ENCODE assay signal across 14 cellular contexts in the genomic region with DNA sequence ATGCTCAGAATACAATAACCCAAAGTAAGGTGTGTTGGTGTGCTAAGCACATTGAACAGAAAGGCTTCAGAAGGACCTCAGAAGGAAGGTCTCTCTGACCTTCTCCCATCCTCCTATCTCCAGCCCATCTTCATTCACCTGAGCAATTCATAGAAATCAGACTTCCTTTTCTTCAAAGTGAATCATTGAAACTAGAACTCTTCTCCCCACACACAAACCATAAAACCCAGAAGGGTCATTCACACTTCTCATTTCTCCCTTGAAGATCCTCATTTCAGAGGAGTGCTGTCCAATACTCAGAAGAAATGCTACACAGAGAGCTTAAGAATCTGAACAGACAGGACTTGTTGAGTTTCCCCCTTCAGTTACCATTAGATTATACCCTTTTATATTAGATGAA.
DNase-seq lines count a peak whose midpoint lies in the region; ATAC-seq and TF ChIP-seq lines count a peak whose summit lies in the region.
"Had no signal": no experiment of that assay in that cellular context is flagged by ENCODE, and none has a peak within 500 bp of the region (broad histone marks: within the 10 kb centered on the region; RNA-seq: fewer than 3 reads in every experiment).

No MANE protein-coding gene starts in this region.

- no peak for TF ChIP-seq EP300 in tibial nerve (IDR thresholded peaks at IDR 0.05)

- no peak overlapping the region for H3K27ac Mint-ChIP-seq in CD8-positive, alpha-beta memory T cell

- no peak for TF ChIP-seq CTCF in tibial nerve (IDR thresholded peaks at IDR 0.05)

- no peak overlapping the region for H3K4me3 ChIP-seq in tibial nerve
- H3K4me3 ChIP-seq in CD8-positive, alpha-beta memory T cell (ENCODE audit: low read length), result no peak overlapping the region
- H3K4me3 ChIP-seq: esophagus muscularis mucosa, lung, testis had no signal

- H3K36me3 ChIP-seq in tibial nerve, result no peaks in the 10 kb centered on the region
- H3K36me3 ChIP-seq in CD8-positive, alpha-beta memory T cell (ENCODE audit: insufficient read depth, low read length), result no peaks in the 10 kb centered on the region
- H3K36me3 ChIP-seq: esophagus muscularis mucosa had no signal

- H3K27me3 ChIP-seq in tibial nerve, result no peaks in the 10 kb centered on the region
- no peaks in the 10 kb centered on the region for H3K27me3 ChIP-seq in CD8-positive, alpha-beta memory T cell (ENCODE audit: insufficient read depth, low read length, poor library complexity, severe bottlenecking)
- H3K27me3 ChIP-seq: esophagus muscularis mucosa, testis had no signal

- ATAC-seq in GM19025 (IDR thresholded peaks at IDR 0.05; ENCODE audit: low read depth, unreplicated experiment) (peak; percentile 64), GM21717 (IDR thresholded peaks at IDR 0.05; ENCODE audit: unreplicated experiment) (peak; percentile 85), HG03354 (IDR thresholded peaks at IDR 0.05; ENCODE audit: poor library complexity, severe bottlenecking, unreplicated experiment) (peak; percentile 68)
- ATAC-seq: sciatic nerve had no signal

- H3K9me3 Mint-ChIP-seq in CD8-positive, alpha-beta memory T cell, result no peaks in the 10 kb centered on the region

- CTCF ChIA-PET in CD8-positive, alpha-beta memory T cell (lab: Charles Lee), result no interaction called here

- no peak overlapping the region for H3K4me3 Mint-ChIP-seq in CD8-positive, alpha-beta memory T cell

- no peak for TF ChIP-seq POLR2A in tibial nerve (IDR thresholded peaks at IDR 0.05)

- H3K27me3 Mint-ChIP-seq in CD8-positive, alpha-beta memory T cell, result peaks cover 4 to 5% of the 10 kb centered on the region in 2 donors

- peaks cover 0 to 3% (median 2%) of the 10 kb centered on the region in 3 donors for H3K36me3 Mint-ChIP-seq in CD8-positive, alpha-beta memory T cell

- POLR2A ChIA-PET in CD8-positive, alpha-beta memory T cell (lab: Charles Lee), result no interaction called here

- DNase-seq in pons (ENCODE audit: low spot score) (peak; percentile 5), NCI-H187 treated with DMSO at 0.1 percent for 48 hours (lab: John Stamatoyannopoulos, UW) (no peak), tibial nerve (ENCODE audit: low spot score in 2 of 2) (no peak)
- DNase-seq in CD8-positive, alpha-beta memory T cell, result no peak
- DNase-seq: GF-D8, NCI-H1092 treated with DMSO at 0.1 percent for 48 hours, RPMI8226, testis had no signal

- H3K9me3 ChIP-seq in tibial nerve, result no peaks in the 10 kb centered on the region
- no peaks in the 10 kb centered on the region for H3K9me3 ChIP-seq in CD8-positive, alpha-beta memory T cell (ENCODE audit: low read length)
- H3K9me3 ChIP-seq: esophagus muscularis mucosa, testis had no signal

- no peak overlapping the region for H3K27ac ChIP-seq in tibial nerve
- no peak overlapping the region for H3K27ac ChIP-seq in CD8-positive, alpha-beta memory T cell (ENCODE audit: low read depth, low read length)
- H3K27ac ChIP-seq: esophagus muscularis mucosa, testis had no signal

- no peaks in the 10 kb centered on the region for H3K4me1 ChIP-seq in tibial nerve
- H3K4me1 ChIP-seq in CD8-positive, alpha-beta memory T cell (ENCODE audit: insufficient read depth, low read length), result no peaks in the 10 kb centered on the region
- H3K4me1 ChIP-seq: esophagus muscularis mucosa, testis had no signal

- H3K4me1 Mint-ChIP-seq in CD8-positive, alpha-beta memory T cell, result no peaks in the 10 kb centered on the region
